Comparison of ENCODE assay signal across 8 cellular contexts in the genomic region with DNA sequence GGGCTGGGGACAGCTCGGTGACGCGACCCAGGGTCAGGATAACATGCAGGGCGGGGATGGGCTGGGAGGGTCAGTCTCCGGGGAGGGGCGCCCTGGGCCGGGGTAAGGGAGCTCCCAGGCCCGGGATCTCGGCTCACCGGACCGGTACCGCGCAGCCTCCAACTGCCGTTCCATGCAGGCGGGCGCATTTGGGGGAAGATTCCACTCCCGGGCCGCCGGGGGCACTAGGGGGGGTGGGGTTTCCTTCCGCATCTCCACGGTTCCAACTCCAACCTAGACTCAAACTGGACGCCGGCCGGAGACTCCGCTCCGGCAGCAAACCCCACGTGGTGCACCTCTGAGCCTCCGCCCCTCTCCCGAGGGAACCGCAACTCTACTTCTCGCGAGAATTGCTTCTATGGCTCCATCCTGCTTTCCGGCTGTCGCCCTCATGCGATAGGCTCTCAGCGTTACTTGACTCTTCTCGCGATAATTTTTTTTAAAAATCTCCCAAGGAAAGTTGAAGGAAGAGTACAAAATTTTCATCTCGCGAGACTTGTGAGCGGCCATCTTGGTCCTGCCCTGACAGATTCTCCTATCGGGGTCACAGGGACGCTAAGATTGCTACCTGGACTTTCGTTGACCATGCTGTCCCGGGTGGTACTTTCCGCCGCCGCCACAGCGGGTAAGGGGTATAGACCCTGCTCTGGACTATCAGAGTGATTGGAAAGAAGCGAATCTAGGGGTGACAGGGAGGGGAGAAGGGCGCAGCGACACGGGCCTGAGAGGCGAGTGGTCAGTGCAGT. TPM values are rescaled to one million over a fixed set of nuclear protein-coding genes. Genes with fewer than 3 reads are reported as not detected.
A peak's percentile ranks its signal among the peaks of the same experiment; 100 is the strongest.
DNase-seq lines count a peak whose midpoint lies in the region; ATAC-seq, FAIRE-seq and TF ChIP-seq lines count a peak whose summit lies in the region.

A gene with protein sequence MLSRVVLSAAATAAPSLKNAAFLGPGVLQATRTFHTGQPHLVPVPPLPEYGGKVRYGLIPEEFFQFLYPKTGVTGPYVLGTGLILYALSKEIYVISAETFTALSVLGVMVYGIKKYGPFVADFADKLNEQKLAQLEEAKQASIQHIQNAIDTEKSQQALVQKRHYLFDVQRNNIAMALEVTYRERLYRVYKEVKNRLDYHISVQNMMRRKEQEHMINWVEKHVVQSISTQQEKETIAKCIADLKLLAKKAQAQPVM (plus strand): TSS at position 547 of the 785 bp plus-strand sequence. CDS start 78 bp downstream, at position 625.
A gene (minus strand): TSS at position 339 of the 785 bp plus-strand sequence. CDS start 87 bp downstream, at position 252.

- H3K4me3 ChIP-seq in HepG2 (replicated peaks in 1 of 3; ENCODE audit: insufficient read depth in 1 of 3, low read depth in 2 of 3, low read length in 3 of 3) = peak within 1 kb of the TSS; percentile 77 to 98 (median 96)

- no peak within 1 kb of the TSS for H2AFZ ChIP-seq in HepG2 (ENCODE audit: low read length)

- peak; percentile 64 to 74; a peak in 3 of 4 replicates for TF ChIP-seq POLR2A in HepG2 (IDR thresholded peaks at IDR 0.05; ENCODE audit: insufficient read depth in 1 of 2, low read depth in 2 of 2, low read length in 2 of 2)

- DNase-seq in CD1c-positive myeloid dendritic cell (ENCODE audit: extremely low spot score) (peak; percentile 100), NCI-H82 treated with DMSO at 0.1 percent for 48 hours (lab: John Stamatoyannopoulos, UW; ENCODE audit: unreplicated experiment) (peak; percentile 99), dermis microvascular lymphatic vessel endothelial cell (ENCODE audit: low read depth in 2 of 2) (peak; percentile 99), HepG2 (ENCODE audit: low spot score) (peak; percentile 99)
- peak; percentile 95 for DNase-seq in activated CD4-positive, alpha-beta memory T cell treated with anti-CD3 and anti-CD28 coated beads for 36 hours
- peak; percentile 81 for DNase-seq in stimulated activated CD4-positive, alpha-beta T cell treated with anti-CD3 and anti-CD28 coated beads, Interleukin-4, amount 100 ng/mL, for 1 hour

- TF ChIP-seq CTCF in HepG2 (CRISPR knock-in tag; IDR thresholded peaks at IDR 0.05) = no peak

- H3K9me3 Mint-ChIP-seq in activated CD4-positive, alpha-beta memory T cell treated with anti-CD3 and anti-CD28 coated beads for 36 hours = no peaks in the 10 kb centered on the region

- TF ChIP-seq EP300 in HepG2 (IDR thresholded peaks at IDR 0.05; ENCODE audit: low read depth in 2 of 2, low read length in 2 of 2) (no peak), HepG2 (CRISPR knock-in tag; IDR thresholded peaks at IDR 0.05; ENCODE audit: borderline replicate concordance) (no peak)

- in situ Hi-C loops in HepG2 (cut with HindIII; ENCODE audit: extremely low pct_ligation_motif_present, low pct_unique_long_range_greater_than_20kb) = no loop called here

- no TSS peak for BruUV-seq in HepG2 (replicated peaks; lab: Mats Ljungman, UMichigan)

- peak within 1 kb of the TSS; percentile 94 for H3K27ac Mint-ChIP-seq in activated CD4-positive, alpha-beta memory T cell treated with anti-CD3 and anti-CD28 coated beads for 36 hours

- peaks cover 53% of the 10 kb centered on the region for H3K4me1 ChIP-seq in HepG2 (ENCODE audit: insufficient read depth, low read length)

- no peaks in the 10 kb centered on the region; a peak in 1 of 5 replicates for H3K27me3 ChIP-seq in HepG2 (ENCODE audit: control insufficient read depth in 1 of 2, insufficient read depth in 2 of 2, low read length in 2 of 2)

- H3K9ac ChIP-seq in HepG2 (ENCODE audit: insufficient read depth, low read depth, low read length) = peak within 1 kb of the TSS; percentile 98

- ATAC-seq in GM19438 (IDR thresholded peaks at IDR 0.05; ENCODE audit: low read depth, unreplicated experiment) (peak; percentile 87), HG03575 (IDR thresholded peaks at IDR 0.05; ENCODE audit: extremely low read depth, insufficient number of reproducible peaks, low FRiP score, unreplicated experiment) (peak; percentile 64), HepG2 (peak; percentile 92)

- H3K27me3 Mint-ChIP-seq in activated CD4-positive, alpha-beta memory T cell treated with anti-CD3 and anti-CD28 coated beads for 36 hours = no peaks in the 10 kb centered on the region

- H3K9me3 ChIP-seq in HepG2 (ENCODE audit: low read length) = no peaks in the 10 kb centered on the region

- H3K4me2 ChIP-seq in HepG2 (ENCODE audit: low read depth, low read length) = peak within 1 kb of the TSS; percentile 85

- 2% methylated on average over 28 of the region's 54 CpGs for WGBS in HepG2 (ENCODE audit: low lambda C conversion rate)

- peaks cover 73% of the 10 kb centered on the region for H3K4me1 Mint-ChIP-seq in activated CD4-positive, alpha-beta memory T cell treated with anti-CD3 and anti-CD28 coated beads for 36 hours (ENCODE audit: low read depth)

- intact Hi-C loops in activated CD4-positive, alpha-beta memory T cell treated with anti-CD3 and anti-CD28 coated beads for 36 hours (cut with micrococcal nuclease) = loop anchor here (1.0 to 10.0 kb wide), 8 partner anchors 22 to 1110 kb away; a partner anchor contains a TSS
- intact Hi-C loops in HepG2 (cut with micrococcal nuclease; ENCODE audit: unreplicated experiment) = no loop called here

- peak within 1 kb of the TSS; percentile 100 for H3K4me3 Mint-ChIP-seq in activated CD4-positive, alpha-beta memory T cell treated with anti-CD3 and anti-CD28 coated beads for 36 hours

- H3K27ac ChIP-seq in HepG2 (ENCODE audit: extremely low read length, insufficient read depth, low read length) = peak within 1 kb of the TSS; percentile 86

- peaks cover 3 to 17% of the 10 kb centered on the region in 2 experiments for H3K36me3 ChIP-seq in HepG2 (replicated peaks in 1 of 2; ENCODE audit: control insufficient read depth in 1 of 2, insufficient read depth in 2 of 2, low read length in 2 of 2)

- FAIRE-seq in HepG2 (lab: Jason Lieb, UNC) = peak; percentile 87

- peaks cover 54% of the 10 kb centered on the region for H3K79me2 ChIP-seq in HepG2 (ENCODE audit: insufficient read depth, low read length)

- H3K36me3 Mint-ChIP-seq in activated CD4-positive, alpha-beta memory T cell treated with anti-CD3 and anti-CD28 coated beads for 36 hours = peaks cover 32% of the 10 kb centered on the region

- TF ChIP-seq RAD21 in HepG2 (CRISPR knock-in tag; IDR thresholded peaks at IDR 0.05) = no peak

- POLR2A ChIA-PET in activated CD4-positive, alpha-beta memory T cell treated with anti-CD3 and anti-CD28 coated beads for 36 hours (lab: Charles Lee) = interaction anchor here (0.5 to 1.7 kb wide), 4 partner anchors 11 to 58 kb away, joined by 3 to 5 read pairs (median 4); no protein-coding TSS in a partner anchor
- POLR2A ChIA-PET in HepG2 (lab: Yijun Ruan, JAX) = interaction anchor here (0.9 to 1.6 kb wide), 7 partner anchors 14 to 404 kb away, joined by 3 to 8 read pairs (median 5); no protein-coding TSS in a partner anchor

- no peaks in the 10 kb centered on the region for H4K20me1 ChIP-seq in HepG2 (ENCODE audit: insufficient read depth, low read length)

- CTCF ChIA-PET in activated CD4-positive, alpha-beta memory T cell treated with anti-CD3 and anti-CD28 coated beads for 36 hours (lab: Charles Lee) = interaction anchor here (0.6 to 3.1 kb wide), 14 partner anchors 9 to 320 kb away, joined by 3 to 11 read pairs (median 5); no protein-coding TSS in a partner anchor
- CTCF ChIA-PET in HepG2 (lab: Yijun Ruan, JAX; ENCODE audit: low intra/inter-chr PET ratio, low total read pairs) = no interaction called here

RNA-seq across cellular contexts. Expression of the first gene that starts in this region (rescaled TPM):
- total RNA-seq in activated CD4-positive, alpha-beta memory T cell treated with anti-CD3 and anti-CD28 coated beads for 36 hours = 100 to 1,000 TPM; 300 to 302 TPM
- total RNA-seq in dermis microvascular lymphatic vessel endothelial cell = 178 and 279 TPM in 2 replicates
- 541 and 772 TPM in 2 replicates for total RNA-seq in HepG2 (2016; rRNA removed; fragmentation: Illumina TruSeq; extraction: Trizol)
- total RNA-seq in HepG2 (2016; cell fraction: cytosol; rRNA removed; fragmentation: Illumina TruSeq; extraction: Trizol; ENCODE audit: low read depth) = 74.4 and 81.4 TPM in 2 replicates
- total RNA-seq in HepG2 (2016; cell fraction: insoluble cytoplasmic fraction; rRNA removed; fragmentation: Illumina TruSeq; extraction: Trizol) = 539 and 786 TPM in 2 replicates
- 177 and 193 TPM in 2 replicates for total RNA-seq in HepG2 (2016; cell fraction: membrane; rRNA removed; fragmentation: Illumina TruSeq; extraction: Trizol)
- total RNA-seq in HepG2 (2016; cell fraction: nucleus; rRNA removed; fragmentation: Illumina TruSeq; extraction: Trizol) = 163 and 174 TPM in 2 replicates
- polyA plus RNA-seq in HepG2 (2011; rRNA removed) = 209 and 297 TPM in 2 replicates
- polyA plus RNA-seq in HepG2 (2011; cell fraction: cytosol; rRNA removed) = 185 and 234 TPM in 2 replicates
- 41.9 and 44.4 TPM in 2 replicates for polyA plus RNA-seq in HepG2 (2011; cell fraction: nucleus; rRNA removed)
- polyA plus RNA-seq in HepG2 (2012) = 196 and 251 TPM in 2 replicates
- polyA plus RNA-seq in HepG2 (2016; cell fraction: cytosol; fragmentation: Illumina TruSeq; extraction: Trizol; ENCODE audit: low read depth) = 96.2 and 101 TPM in 2 replicates
- 672 and 700 TPM in 2 replicates for polyA plus RNA-seq in HepG2 (2016; cell fraction: insoluble cytoplasmic fraction; fragmentation: Illumina TruSeq; extraction: Trizol; ENCODE audit: low read depth)
- 146 and 153 TPM in 2 replicates for polyA plus RNA-seq in HepG2 (2016; cell fraction: membrane; fragmentation: Illumina TruSeq; extraction: Trizol; ENCODE audit: low read depth)
- 225 and 252 TPM in 2 replicates for polyA plus RNA-seq in HepG2 (2016; cell fraction: nucleus; fragmentation: Illumina TruSeq; extraction: Trizol; ENCODE audit: insufficient read depth, low read depth)
- polyA minus RNA-seq in HepG2 (2011; rRNA and poly(A)+ RNA removed; ENCODE audit: low replicate concordance) = 137 and 342 TPM in 2 replicates
- 103 and 109 TPM in 2 replicates for polyA minus RNA-seq in HepG2 (2011; cell fraction: cytosol; rRNA and poly(A)+ RNA removed)
- 22.0 and 30.5 TPM in 2 replicates for polyA minus RNA-seq in HepG2 (2011; cell fraction: nucleus; rRNA and poly(A)+ RNA removed)

RNA-seq across cellular contexts. Expression of the second gene that starts in this region (rescaled TPM):
- total RNA-seq in activated CD4-positive, alpha-beta memory T cell treated with anti-CD3 and anti-CD28 coated beads for 36 hours = 10 to 100 TPM; 44.6 to 48.4 TPM
- 35.0 and 42.2 TPM in 2 replicates for total RNA-seq in dermis microvascular lymphatic vessel endothelial cell
- total RNA-seq in HepG2 (2016; rRNA removed; fragmentation: Illumina TruSeq; extraction: Trizol) = 90.6 and 93.3 TPM in 2 replicates
- 10.9 and 11.3 TPM in 2 replicates for total RNA-seq in HepG2 (2016; cell fraction: cytosol; rRNA removed; fragmentation: Illumina TruSeq; extraction: Trizol; ENCODE audit: low read depth)
- 90.6 and 93.0 TPM in 2 replicates for total RNA-seq in HepG2 (2016; cell fraction: insoluble cytoplasmic fraction; rRNA removed; fragmentation: Illumina TruSeq; extraction: Trizol)
- 27.9 and 29.9 TPM in 2 replicates for total RNA-seq in HepG2 (2016; cell fraction: membrane; rRNA removed; fragmentation: Illumina TruSeq; extraction: Trizol)
- total RNA-seq in HepG2 (2016; cell fraction: nucleus; rRNA removed; fragmentation: Illumina TruSeq; extraction: Trizol) = 45.5 and 50.4 TPM in 2 replicates
- 96.3 and 108 TPM in 2 replicates for polyA plus RNA-seq in HepG2 (2011; rRNA removed)
- 79.1 and 89.1 TPM in 2 replicates for polyA plus RNA-seq in HepG2 (2011; cell fraction: cytosol; rRNA removed)
- polyA plus RNA-seq in HepG2 (2011; cell fraction: nucleus; rRNA removed) = 150 and 155 TPM in 2 replicates
- polyA plus RNA-seq in HepG2 (2012) = 29.9 and 30.8 TPM in 2 replicates
- polyA plus RNA-seq in HepG2 (2016; cell fraction: cytosol; fragmentation: Illumina TruSeq; extraction: Trizol; ENCODE audit: low read depth) = 10.9 and 11.6 TPM in 2 replicates
- 83.1 and 89.4 TPM in 2 replicates for polyA plus RNA-seq in HepG2 (2016; cell fraction: insoluble cytoplasmic fraction; fragmentation: Illumina TruSeq; extraction: Trizol; ENCODE audit: low read depth)
- polyA plus RNA-seq in HepG2 (2016; cell fraction: membrane; fragmentation: Illumina TruSeq; extraction: Trizol; ENCODE audit: low read depth) = 20.8 and 22.9 TPM in 2 replicates
- 63.2 and 65.3 TPM in 2 replicates for polyA plus RNA-seq in HepG2 (2016; cell fraction: nucleus; fragmentation: Illumina TruSeq; extraction: Trizol; ENCODE audit: insufficient read depth, low read depth)
- polyA minus RNA-seq in HepG2 (2011; rRNA and poly(A)+ RNA removed; ENCODE audit: low replicate concordance) = 267 TPM in 2 replicates
- 35.8 and 44.4 TPM in 2 replicates for polyA minus RNA-seq in HepG2 (2011; cell fraction: cytosol; rRNA and poly(A)+ RNA removed)
- polyA minus RNA-seq in HepG2 (2011; cell fraction: nucleus; rRNA and poly(A)+ RNA removed) = 51.8 and 62.4 TPM in 2 replicates

Comparison
In these comparisons a context has a peak if more than half of its experiments do, and no peak if none do; other contexts are left out.
1. Peak in every context shown above with its lines: DNase-seq, ATAC-seq, H3K4me3 ChIP-seq and H3K27ac ChIP-seq.